In the genomic region with DNA sequence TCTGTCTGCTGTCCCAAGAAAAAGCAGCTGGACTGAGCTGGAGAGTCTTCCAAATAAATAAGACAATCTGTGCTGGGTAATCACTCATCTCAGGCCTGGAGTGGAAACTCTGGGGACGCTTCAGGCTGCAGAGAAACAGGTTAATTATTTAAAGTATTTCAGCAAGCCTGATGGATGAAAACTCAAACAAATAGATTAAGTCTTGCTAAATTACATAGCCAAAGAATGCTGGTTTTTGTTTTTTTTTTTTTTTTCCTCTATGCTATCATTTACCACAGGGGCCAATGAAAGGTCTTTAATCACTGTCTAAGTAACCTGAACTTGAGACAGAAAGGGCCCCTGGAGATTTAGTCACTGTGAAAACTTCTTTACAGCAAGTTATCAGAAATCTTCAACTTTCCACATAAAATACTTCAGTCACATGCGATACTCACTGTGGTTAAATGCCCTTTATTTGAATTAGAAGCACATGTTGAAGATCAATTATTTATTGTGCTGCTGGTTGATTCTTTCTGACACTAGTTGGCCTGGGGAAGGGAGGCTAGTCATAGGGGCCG, we compare ENCODE assay signal across 10 cellular contexts. TPM values are rescaled to one million over a fixed set of nuclear protein-coding genes. Genes with fewer than 3 reads are reported as not detected.
DNase-seq lines count a peak whose midpoint lies in the region; ATAC-seq and TF ChIP-seq lines count a peak whose summit lies in the region.
"Had no signal": no experiment of that assay in that cellular context is flagged by ENCODE, and none has a peak within 500 bp of the region (broad histone marks: within the 10 kb centered on the region; RNA-seq: fewer than 3 reads in every experiment).

No MANE protein-coding gene starts in this region.

- DNase-seq in BJ (ENCODE audit: low read depth) (peak; percentile 14), foreskin melanocyte (peak; percentile 44), retina (peak; percentile 18), NCI-H187 (lab: John Stamatoyannopoulos, UW) (no peak), NCI-H146 treated with DMSO at 0.1 percent for 48 hours (lab: John Stamatoyannopoulos, UW; ENCODE audit: unreplicated experiment) (no peak)
- no peak for DNase-seq in activated T-helper 2 cell treated with anti-CD3 and anti-CD28 coated beads, Interferon-gamma antibody, Interleukin-2, Interleukin-4, amounts not matched to agents 10 μg/mL and 5 μg/mL and 100 μg/mL, durations not matched to agents 14 hours and 24 hours and 36 hours (ENCODE audit: low spot score)
- no peak for DNase-seq in stimulated activated CD4-positive, alpha-beta T cell treated with anti-CD3 and anti-CD28 coated beads, Interleukin-4, amount 100 ng/mL, for 4 hours
- DNase-seq: activated gamma-delta T cell had no signal

- no peak for ATAC-seq in HG02678 (IDR thresholded peaks at IDR 0.05; ENCODE audit: unreplicated experiment)

- H3K4me3 Mint-ChIP-seq in activated T-helper 2 cell treated with anti-CD3 and anti-CD28 coated beads, Interferon-gamma antibody, Interleukin-2, Interleukin-4, amounts not matched to agents 10 μg/mL and 5 μg/mL and 100 μg/mL, durations not matched to agents 14 hours and 24 hours and 36 hours (ENCODE audit: low read depth) = peak overlapping the region; percentile 8

- H3K4me3 ChIP-seq in BJ (ENCODE audit: low read depth, low read length) = no peak overlapping the region

- H3K27me3 ChIP-seq in BJ (ENCODE audit: control insufficient read depth, insufficient read depth, low read length) = no peaks in the 10 kb centered on the region

- POLR2A ChIA-PET in BJ (lab: Charles Lee) = no interaction called here

- H3K27ac Mint-ChIP-seq in activated T-helper 2 cell treated with anti-CD3 and anti-CD28 coated beads, Interferon-gamma antibody, Interleukin-2, Interleukin-4, amounts not matched to agents 10 μg/mL and 5 μg/mL and 100 μg/mL, durations not matched to agents 14 hours and 24 hours and 36 hours = peak overlapping the region; percentile 38

- H3K27me3 Mint-ChIP-seq in activated T-helper 2 cell treated with anti-CD3 and anti-CD28 coated beads, Interferon-gamma antibody, Interleukin-2, Interleukin-4, amounts not matched to agents 10 μg/mL and 5 μg/mL and 100 μg/mL, durations not matched to agents 14 hours and 24 hours and 36 hours (ENCODE audit: low read depth) = peaks cover 5% of the 10 kb centered on the region

- peaks cover 24% of the 10 kb centered on the region for H3K4me1 Mint-ChIP-seq in activated T-helper 2 cell treated with anti-CD3 and anti-CD28 coated beads, Interferon-gamma antibody, Interleukin-2, Interleukin-4, amounts not matched to agents 10 μg/mL and 5 μg/mL and 100 μg/mL, durations not matched to agents 14 hours and 24 hours and 36 hours (ENCODE audit: low read depth)

- CTCF ChIA-PET in BJ (lab: Yijun Ruan, JAX) = interaction anchor here (1.2 to 2.8 kb wide), 3 partner anchors 529 to 531 kb away, joined by 3 to 14 read pairs (median 5); no protein-coding TSS in a partner anchor

- intact Hi-C loops in activated T-helper 2 cell treated with anti-CD3 and anti-CD28 coated beads, Interferon-gamma antibody, Interleukin-2, Interleukin-4, amounts not matched to agents 10 μg/mL and 5 μg/mL and 100 μg/mL, durations not matched to agents 14 hours and 24 hours and 36 hours (cut with micrococcal nuclease) = loop anchor here (5.0 kb wide), 3 partner anchors 46 to 401 kb away; no protein-coding TSS in a partner anchor

- H3K36me3 Mint-ChIP-seq in activated T-helper 2 cell treated with anti-CD3 and anti-CD28 coated beads, Interferon-gamma antibody, Interleukin-2, Interleukin-4, amounts not matched to agents 10 μg/mL and 5 μg/mL and 100 μg/mL, durations not matched to agents 14 hours and 24 hours and 36 hours (ENCODE audit: low read depth) = no peaks in the 10 kb centered on the region

- H3K9me3 Mint-ChIP-seq in activated T-helper 2 cell treated with anti-CD3 and anti-CD28 coated beads, Interferon-gamma antibody, Interleukin-2, Interleukin-4, amounts not matched to agents 10 μg/mL and 5 μg/mL and 100 μg/mL, durations not matched to agents 14 hours and 24 hours and 36 hours = no peaks in the 10 kb centered on the region

- H3K36me3 ChIP-seq in BJ (ENCODE audit: control insufficient read depth, insufficient read depth, low read length) = no peaks in the 10 kb centered on the region

- no peak for TF ChIP-seq CTCF in BJ (IDR thresholded peaks at IDR 0.05; ENCODE audit: insufficient read depth, low read depth, low read length)

RNA-seq across cellular contexts. Expression of gene KCNJ2, which starts 30.9 kb away (rescaled TPM):
- 1.2 and 2.1 TPM in 2 replicates for polyA plus RNA-seq in BJ (2011; rRNA removed)
- 6.3 and 13.5 TPM in 2 replicates for polyA minus RNA-seq in BJ (2011; rRNA and poly(A)+ RNA removed)
- total RNA-seq in activated T-helper 2 cell treated with anti-CD3 and anti-CD28 coated beads, Interferon-gamma antibody, Interleukin-2, Interleukin-4, amounts not matched to agents 10 μg/mL and 5 μg/mL and 100 μg/mL, durations not matched to agents 14 hours and 24 hours and 36 hours = 0.11 TPM in 1 of 2 replicates, not detected in the other
- total RNA-seq: osteocyte had no signal

Comparison
In these comparisons a context has a peak if more than half of its experiments do, and no peak if none do; other contexts are left out.
1. DNase-seq: peak in BJ (single experiment), foreskin melanocyte (single experiment) and retina (single experiment); none in activated T-helper 2 cell treated with anti-CD3 and anti-CD28 coated beads, Interferon-gamma antibody, Interleukin-2, Interleukin-4, amounts not matched to agents 10 μg/mL and 5 μg/mL and 100 μg/mL, durations not matched to agents 14 hours and 24 hours and 36 hours (single experiment), NCI-H187 (0 of 2), NCI-H146 treated with DMSO at 0.1 percent for 48 hours (single experiment) and stimulated activated CD4-positive, alpha-beta T cell treated with anti-CD3 and anti-CD28 coated beads, Interleukin-4, amount 100 ng/mL, for 4 hours (0 of 2).